Comparison of ENCODE assay signal across 8 cellular contexts in genomic region chr12:39442895-39443703, GRCh38. TPM values are rescaled to one million over a fixed set of nuclear protein-coding genes. Genes with fewer than 3 reads are reported as not detected.
DNase-seq lines count a peak whose midpoint lies in the region; ATAC-seq and TF ChIP-seq lines count a peak whose summit lies in the region.

Gene KIF21A (minus strand): TSS chr12:39443120. CDS start chr12:39442970, 150 bp downstream.

- peak within 1 kb of the TSS; percentile 62 for H3K9ac ChIP-seq in parathyroid adenoma

- TF ChIP-seq CTCF in GM10248 (IDR thresholded peaks at IDR 0.05; ENCODE audit: control extremely low read depth, extremely low read depth, low read depth, missing control alignments) (peak; percentile 48), HEK293 (tag by site-specific recombination; IDR thresholded peaks at IDR 0.05) (peak; percentile 79), parathyroid adenoma (IDR thresholded peaks at IDR 0.05) (peak; percentile 58), tibial artery (IDR thresholded peaks at IDR 0.05) (peak; percentile 75 to 79)

- H3K27me3 ChIP-seq in parathyroid adenoma (ENCODE audit: control insufficient read depth, insufficient read depth, low read length) = no peaks in the 10 kb centered on the region
- no peaks in the 10 kb centered on the region for H3K27me3 ChIP-seq in tibial artery

- H3K4me3 Mint-ChIP-seq in activated naive CD8-positive, alpha-beta T cell treated with anti-CD3 and anti-CD28 coated beads, Interleukin-2, amount 10 ng/mL, durations not matched to agents 7 days and 5 days = peak within 1 kb of the TSS; percentile 88

- peak within 1 kb of the TSS; percentile 93 for H2AFZ ChIP-seq in parathyroid adenoma

- H3K27ac ChIP-seq in HEK293 (ENCODE audit: extremely low read depth, low read depth, low read length) (peak within 1 kb of the TSS; percentile 96), parathyroid adenoma (peak within 1 kb of the TSS; percentile 81), tibial artery (peak within 1 kb of the TSS; percentile 75 to 84)

- peak; percentile 90 for DNase-seq in GM10248 (ENCODE audit: extremely low spot score)
- DNase-seq in MV-4-11 (lab: John Stamatoyannopoulos, UW) = peak; percentile 65
- DNase-seq in SKM-1 (lab: John Stamatoyannopoulos, UW; ENCODE audit: unreplicated experiment) = peak; percentile 5
- DNase-seq in activated naive CD8-positive, alpha-beta T cell treated with anti-CD3 and anti-CD28 coated beads, Interleukin-2, amount 10 ng/mL, durations not matched to agents 7 days and 5 days = peak; percentile 92
- DNase-seq in Right ventricle myocardium superior = peak; percentile 92
- DNase-seq in tibial artery = peak; percentile 86 to 93

- peaks cover 19% of the 10 kb centered on the region for H3K4me1 Mint-ChIP-seq in activated naive CD8-positive, alpha-beta T cell treated with anti-CD3 and anti-CD28 coated beads, Interleukin-2, amount 10 ng/mL, durations not matched to agents 7 days and 5 days

- H3K9me3 ChIP-seq in HEK293 (ENCODE audit: control insufficient read depth, insufficient read depth, low read depth, low read length) = no peaks in the 10 kb centered on the region
- H3K9me3 ChIP-seq in parathyroid adenoma (ENCODE audit: control insufficient read depth, low read length) = no peaks in the 10 kb centered on the region
- H3K9me3 ChIP-seq in tibial artery = no peaks in the 10 kb centered on the region

- H3K4me3 ChIP-seq in HEK293 (ENCODE audit: low read depth, low read length) (peak within 1 kb of the TSS; percentile 76), parathyroid adenoma (ENCODE audit: low read depth, low read length) (peak within 1 kb of the TSS; percentile 64), tibial artery (peak within 1 kb of the TSS; percentile 78 to 88)

- CTCF ChIA-PET in GM10248 (lab: Yijun Ruan, JAX) (interaction anchor here (0.7 to 2.0 kb wide), 14 partner anchors 8 to 175 kb away, joined by 3 to 11 read pairs (median 4); no protein-coding TSS in a partner anchor), HEK293 (lab: Yijun Ruan, JAX) (interaction anchor here (0.5 to 1.5 kb wide), 6 partner anchors 33 to 1054 kb away, joined by 3 to 4 read pairs (median 3); partner anchors contain the start of gene ABCD2)

- intact Hi-C loops in Right ventricle myocardium superior (cut with DNase I) (loop anchor here (10.0 kb wide), 1 partner anchor 78 kb away; no protein-coding TSS in a partner anchor), tibial artery (cut with DNase I; ENCODE audit: low total_unique reads) (no loop called here)

- POLR2A ChIA-PET in GM10248 (lab: Yijun Ruan, JAX) (interaction anchor here (0.7 to 1.1 kb wide), 2 partner anchors 59 to 173 kb away, joined by 3 to 4 read pairs; no protein-coding TSS in a partner anchor), HEK293 (lab: Yijun Ruan, JAX) (interaction anchor here (0.6 to 1.8 kb wide), 2 partner anchors 176 to 361 kb away, joined by 3 to 7 read pairs; partner anchors contain the start of gene ABCD2)
- POLR2A ChIA-PET in activated naive CD8-positive, alpha-beta T cell treated with anti-CD3 and anti-CD28 coated beads, Interleukin-2, amount 10 ng/mL, durations not matched to agents 7 days and 5 days (lab: Charles Lee) = interaction anchor here (0.5 to 2.1 kb wide), 10 partner anchors 12 to 1127 kb away, joined by 3 to 8 read pairs (median 4); partner anchors contain the start of gene ABCD2

- ATAC-seq in activated naive CD8-positive, alpha-beta T cell treated with anti-CD3 and anti-CD28 coated beads, Interleukin-2, amount 10 ng/mL, durations not matched to agents 7 days and 5 days (ENCODE audit: low read depth) = peak; percentile 93
- ATAC-seq in Right ventricle myocardium superior (ENCODE audit: poor library complexity) = peak; percentile 95

- H3K36me3 ChIP-seq in HEK293 (ENCODE audit: control insufficient read depth in 2 of 2, insufficient read depth in 1 of 2, low read length in 2 of 2) (no peaks in the 10 kb centered on the region), parathyroid adenoma (ENCODE audit: control insufficient read depth, insufficient read depth, low read length) (no peaks in the 10 kb centered on the region), tibial artery (no peaks in the 10 kb centered on the region)

- H3K27ac Mint-ChIP-seq in activated naive CD8-positive, alpha-beta T cell treated with anti-CD3 and anti-CD28 coated beads, Interleukin-2, amount 10 ng/mL, durations not matched to agents 7 days and 5 days = peak within 1 kb of the TSS; percentile 82

- H3K4me2 ChIP-seq in parathyroid adenoma (ENCODE audit: low read length) = peak within 1 kb of the TSS; percentile 83

- H3K9me3 Mint-ChIP-seq in activated naive CD8-positive, alpha-beta T cell treated with anti-CD3 and anti-CD28 coated beads, Interleukin-2, amount 10 ng/mL, durations not matched to agents 7 days and 5 days = no peaks in the 10 kb centered on the region

- H3K36me3 Mint-ChIP-seq in activated naive CD8-positive, alpha-beta T cell treated with anti-CD3 and anti-CD28 coated beads, Interleukin-2, amount 10 ng/mL, durations not matched to agents 7 days and 5 days = no peaks in the 10 kb centered on the region

- peaks cover 9% of the 10 kb centered on the region for H3K27me3 Mint-ChIP-seq in activated naive CD8-positive, alpha-beta T cell treated with anti-CD3 and anti-CD28 coated beads, Interleukin-2, amount 10 ng/mL, durations not matched to agents 7 days and 5 days

- no peaks in the 10 kb centered on the region for H3K79me2 ChIP-seq in parathyroid adenoma

- H3K4me1 ChIP-seq in HEK293 (ENCODE audit: control insufficient read depth, insufficient read depth, low read length) (peaks cover 17% of the 10 kb centered on the region), parathyroid adenoma (no peaks in the 10 kb centered on the region), tibial artery (peaks cover 0 to 15% (median 8%) of the 10 kb centered on the region in 4 donors)

TF ChIP-seq in HEK293, 187 proteins besides CTCF, POLR2A, EP300 and RAD21 (continues in another document):
- TF ChIP-seq ZNF174 (tag by site-specific recombination; IDR thresholded peaks at IDR 0.05) = peak; percentile 49; the same call in 1 of the 2 replicates
- TF ChIP-seq ZNF596 (tag by site-specific recombination; IDR thresholded peaks at IDR 0.05) = no peak
- TF ChIP-seq GLIS1 (tag by site-specific recombination; IDR thresholded peaks at IDR 0.05) = peak; percentile 88
- peak; percentile 56; the same call in 1 of the 2 replicates for TF ChIP-seq ZNF76 (tag by site-specific recombination; IDR thresholded peaks at IDR 0.05; ENCODE audit: borderline replicate concordance, low read depth)
- TF ChIP-seq ZNF701 (tag by site-specific recombination; IDR thresholded peaks at IDR 0.05) = no peak
- peak; percentile 52; the same call in 1 of the 2 replicates for TF ChIP-seq KLF9 (tag by site-specific recombination; IDR thresholded peaks at IDR 0.05; ENCODE audit: low read depth)
- TF ChIP-seq ZNF629 (tag by site-specific recombination; IDR thresholded peaks at IDR 0.05) = no peak
- TF ChIP-seq YY1 (tag by site-specific recombination; IDR thresholded peaks at IDR 0.05) = peak; percentile 77
- TF ChIP-seq KLF8 (tag by site-specific recombination; IDR thresholded peaks at IDR 0.05) = peak; percentile 81
- peak; percentile 40; the same call in 1 of the 2 replicates for TF ChIP-seq ZEB2 (tag by site-specific recombination; IDR thresholded peaks at IDR 0.05)
- TF ChIP-seq ZNF221 (tag by site-specific recombination; IDR thresholded peaks at IDR 0.05; ENCODE audit: borderline replicate concordance) = no peak
- no peak for TF ChIP-seq RBAK (tag by site-specific recombination; IDR thresholded peaks at IDR 0.05)
- no peak for TF ChIP-seq ZNF664 (tag by site-specific recombination; IDR thresholded peaks at IDR 0.05)
- TF ChIP-seq SCRT1 (tag by site-specific recombination; IDR thresholded peaks at IDR 0.05; ENCODE audit: borderline replicate concordance) = no peak
- TF ChIP-seq ZNF692 (tag by site-specific recombination; IDR thresholded peaks at IDR 0.05) = no peak; the same call in 1 of the 2 replicates
- no peak for TF ChIP-seq ZNF670 (tag by site-specific recombination; IDR thresholded peaks at IDR 0.05; ENCODE audit: low read depth)
- TF ChIP-seq SCRT2 (tag by site-specific recombination; IDR thresholded peaks at IDR 0.05) = peak; percentile 74
- no peak for TF ChIP-seq SETDB1 (IDR thresholded peaks at IDR 0.05; ENCODE audit: insufficient read length, low read length)
- peak; percentile 80 for TF ChIP-seq SP3 (tag by site-specific recombination; IDR thresholded peaks at IDR 0.05)
- no peak for TF ChIP-seq ZNF510 (tag by site-specific recombination; IDR thresholded peaks at IDR 0.05; ENCODE audit: insufficient replicate concordance)
- peak; percentile 35; the same call in 1 of the 2 replicates for TF ChIP-seq KLF16 (tag by site-specific recombination; IDR thresholded peaks at IDR 0.05)
- TF ChIP-seq ZNF791 (tag by site-specific recombination; IDR thresholded peaks at IDR 0.05) = no peak
- TF ChIP-seq MEIS1 (CRISPR knock-in tag; IDR thresholded peaks at IDR 0.05; ENCODE audit: borderline replicate concordance) = peak; percentile 47; the same call in 1 of the 2 replicates

RNA-seq across cellular contexts. Expression of gene KIF21A, which starts in this region (rescaled TPM):
- 10 to 100 TPM; 19.6 to 21.4 TPM for total RNA-seq in activated naive CD8-positive, alpha-beta T cell treated with anti-CD3 and anti-CD28 coated beads, Interleukin-2, amount 10 ng/mL, durations not matched to agents 7 days and 5 days
- total RNA-seq in Right ventricle myocardium superior = 52.6 TPM

Comparison
In these comparisons a context has a peak if more than half of its experiments do, and no peak if none do; other contexts are left out.
1. Peak in every context shown above with its lines: DNase-seq, ATAC-seq, H3K4me3 ChIP-seq and H3K27ac ChIP-seq.
2. DNase-seq: peak in every context shown above with its lines; median percentile 92 in activated naive CD8-positive, alpha-beta T cell treated with anti-CD3 and anti-CD28 coated beads, Interleukin-2, amount 10 ng/mL, durations not matched to agents 7 days and 5 days; 92 in Right ventricle myocardium superior; 90 in GM10248; 90 in tibial artery; 65 in MV-4-11; 5 in SKM-1.